In genomic region chr11:73597340-73597955, GRCh38 we compare ENCODE assay signal across 9 cellular contexts. TPM values are rescaled to one million over a fixed set of nuclear protein-coding genes. Genes with fewer than 3 reads are reported as not detected.
A peak's percentile ranks its signal among the peaks of the same experiment; 100 is the strongest.
DNase-seq lines count a peak whose midpoint lies in the region; ATAC-seq, FAIRE-seq and TF ChIP-seq lines count a peak whose summit lies in the region.
"Had no signal": no experiment of that assay in that cellular context is flagged by ENCODE, and none has a peak within 500 bp of the region (broad histone marks: within the 10 kb centered on the region; RNA-seq: fewer than 3 reads in every experiment).

No MANE protein-coding gene starts in this region.

- H3K4me1 ChIP-seq in SK-N-SH (ENCODE audit: control insufficient read depth in 1 of 2, insufficient read depth in 2 of 2, low read depth in 1 of 2, low read length in 1 of 2), result peaks cover 9 to 12% of the 10 kb centered on the region in 2 experiments; a peak in 3 of 4 replicates

- H3K4me3 Mint-ChIP-seq in progenitor cell of endocrine pancreas (ENCODE audit: low read depth), result peak overlapping the region; percentile 86

- H3K4me3 ChIP-seq in SK-N-SH (ENCODE audit: low read depth in 2 of 2, low read length in 1 of 2) (peak overlapping the region; percentile 71 to 76), foreskin fibroblast (ENCODE audit: low read depth in 1 of 2, low read length in 2 of 2) (peak overlapping the region; percentile 54 to 89)

- H3K4me2 ChIP-seq in SK-N-SH, result peak overlapping the region; percentile 87

- peak overlapping the region; percentile 74 for H3K9ac ChIP-seq in SK-N-SH

- TF ChIP-seq CTCF in SK-N-SH (IDR thresholded peaks at IDR 0.05), result no peak
- TF ChIP-seq CTCF in VCaP (conservative IDR thresholded peaks at IDR 0.05), result no peak
- no peak for TF ChIP-seq CTCF in foreskin fibroblast (IDR thresholded peaks at IDR 0.05; ENCODE audit: low read depth, low read length)
- TF ChIP-seq CTCF in progenitor cell of endocrine pancreas (IDR thresholded peaks at IDR 0.05; ENCODE audit: unreplicated experiment), result no peak
- no peak for TF ChIP-seq CTCF in D721Med (IDR thresholded peaks at IDR 0.05; ENCODE audit: insufficient read depth, missing control alignments)
- TF ChIP-seq CTCF in GM10248 (IDR thresholded peaks at IDR 0.05; ENCODE audit: control extremely low read depth, extremely low read depth, low read depth, missing control alignments), result no peak

- H3K27me3 ChIP-seq in SK-N-SH (ENCODE audit: insufficient read depth), result no peaks in the 10 kb centered on the region

- H3K9me2 ChIP-seq in SK-N-SH, result no peaks in the 10 kb centered on the region

- TF ChIP-seq RAD21 in SK-N-SH (IDR thresholded peaks at IDR 0.05; ENCODE audit: low read length), result peak; percentile 9; the same call in 1 of the 2 replicates

- WGBS in SK-N-SH (ENCODE audit: low lambda C conversion rate), result 3% methylated on average over 24 of the region's 27 CpGs

- POLR2A ChIA-PET in SK-N-SH (lab: Yijun Ruan, JAX), result interaction anchor here (1.2 kb wide), 1 partner anchor 58 kb away, joined by 3 read pairs; no protein-coding TSS in a partner anchor
- POLR2A ChIA-PET in GM10248 (lab: Yijun Ruan, JAX), result no interaction called here

- peaks cover 54% of the 10 kb centered on the region for H3K79me2 ChIP-seq in SK-N-SH (ENCODE audit: insufficient read depth)

- ATAC-seq in SK-N-SH treated with all-trans-retinoic acid at 6 μM for 48 hours, result no peak
- no peak for ATAC-seq in GM21723 (IDR thresholded peaks at IDR 0.05; ENCODE audit: unreplicated experiment)

- FAIRE-seq in D721Med (lab: Jason Lieb, UNC), result no peak
- FAIRE-seq: G401.6 had no signal

- no peaks in the 10 kb centered on the region for H4K20me1 ChIP-seq in SK-N-SH (ENCODE audit: insufficient read depth)

- H3K27ac Mint-ChIP-seq in progenitor cell of endocrine pancreas, result peak overlapping the region; percentile 79

- no peaks in the 10 kb centered on the region for H3K9me3 ChIP-seq in SK-N-SH

- no peaks in the 10 kb centered on the region for H3K9me3 Mint-ChIP-seq in progenitor cell of endocrine pancreas (ENCODE audit: low read depth)

- DNase-seq in SK-N-SH (peak; percentile 20), foreskin fibroblast (peak in 1 of 2 donors; percentile 11), progenitor cell of endocrine pancreas (ENCODE audit: low spot score, unreplicated experiment) (no peak), D721Med (ENCODE audit: insufficient read length, low spot score) (no peak), GM10248 (ENCODE audit: extremely low spot score) (no peak)

- CTCF ChIA-PET in SK-N-SH (lab: Yijun Ruan, JAX) (interaction anchor here (0.7 to 3.4 kb wide), 10 partner anchors 13 to 290 kb away, joined by 3 to 19 read pairs (median 3); no protein-coding TSS in a partner anchor), GM10248 (lab: Yijun Ruan, JAX) (interaction anchor here (0.8 kb wide), 1 partner anchor 16 kb away, joined by 3 read pairs; no protein-coding TSS in a partner anchor)

- H3K27ac ChIP-seq in SK-N-SH (ENCODE audit: low read depth in 2 of 2, low read length in 1 of 2) (peak overlapping the region; percentile 70 to 92), VCaP (peak overlapping the region; percentile 90)

- H3K27me3 Mint-ChIP-seq in progenitor cell of endocrine pancreas, result no peaks in the 10 kb centered on the region

- TF ChIP-seq EP300 in SK-N-SH (IDR thresholded peaks at IDR 0.05; ENCODE audit: borderline replicate concordance in 1 of 2, low read depth in 1 of 2, low read length in 1 of 2), result no peak

- peaks cover 8% of the 10 kb centered on the region for H3F3A ChIP-seq in SK-N-SH (replicated peaks; ENCODE audit: insufficient read depth)

- no peaks in the 10 kb centered on the region for H3K36me3 ChIP-seq in SK-N-SH (replicated peaks in 1 of 2; ENCODE audit: control insufficient read depth in 1 of 2, insufficient read depth in 2 of 2, low read length in 1 of 2)

- H3K36me3 Mint-ChIP-seq in progenitor cell of endocrine pancreas (ENCODE audit: insufficient read depth), result no peaks in the 10 kb centered on the region

- H3K4me1 Mint-ChIP-seq in progenitor cell of endocrine pancreas (ENCODE audit: low read depth), result peaks cover 20% of the 10 kb centered on the region

- peak overlapping the region; percentile 87; the same call in 1 of the 2 replicates for H2AFZ ChIP-seq in SK-N-SH (ENCODE audit: low read depth)

TF ChIP-seq in SK-N-SH, 30 proteins besides CTCF, POLR2A, EP300 and RAD21:
- TF ChIP-seq TEAD4 (IDR thresholded peaks at IDR 0.05; ENCODE audit: borderline replicate concordance, insufficient read depth), result no peak
- no peak for TF ChIP-seq IRF3 (IDR thresholded peaks at IDR 0.05; ENCODE audit: low read depth, low read length)
- no peak for TF ChIP-seq RXRA (IDR thresholded peaks at IDR 0.05; ENCODE audit: borderline replicate concordance, low read depth)
- TF ChIP-seq SIN3A (IDR thresholded peaks at IDR 0.05; ENCODE audit: borderline replicate concordance, low read depth, low read length), result no peak
- TF ChIP-seq MAX (IDR thresholded peaks at IDR 0.05; ENCODE audit: low read depth), result no peak
- no peak for TF ChIP-seq SMC3 (IDR thresholded peaks at IDR 0.05; ENCODE audit: low read depth, low read length)
- no peak for TF ChIP-seq NFIC (IDR thresholded peaks at IDR 0.05; ENCODE audit: borderline replicate concordance)
- no peak for TF ChIP-seq FOXM1 (IDR thresholded peaks at IDR 0.05; ENCODE audit: low read depth)
- no peak for TF ChIP-seq JUND (IDR thresholded peaks at IDR 0.05)
- no peak for TF ChIP-seq MEF2A (IDR thresholded peaks at IDR 0.05; ENCODE audit: borderline replicate concordance, low read depth)
- TF ChIP-seq EZH2phosphoT487 (IDR thresholded peaks at IDR 0.05; ENCODE audit: borderline replicate concordance, low read depth), result no peak
- no peak for TF ChIP-seq RCOR1 (IDR thresholded peaks at IDR 0.05; ENCODE audit: low read length)

TF ChIP-seq in SK-N-SH treated with all-trans-retinoic acid at 6 μM for 48 hours, 23 proteins besides CTCF, POLR2A, EP300 and RAD21 (continues in another document):
- no peak for TF ChIP-seq TOX (CRISPR knock-in tag; IDR thresholded peaks at IDR 0.05; ENCODE audit: borderline replicate concordance)
- TF ChIP-seq ZNF70 (CRISPR knock-in tag; IDR thresholded peaks at IDR 0.05), result no peak
- TF ChIP-seq ZNF565 (CRISPR knock-in tag; conservative IDR thresholded peaks at IDR 0.05; ENCODE audit: low read depth), result no peak
- TF ChIP-seq, protein P1, sequence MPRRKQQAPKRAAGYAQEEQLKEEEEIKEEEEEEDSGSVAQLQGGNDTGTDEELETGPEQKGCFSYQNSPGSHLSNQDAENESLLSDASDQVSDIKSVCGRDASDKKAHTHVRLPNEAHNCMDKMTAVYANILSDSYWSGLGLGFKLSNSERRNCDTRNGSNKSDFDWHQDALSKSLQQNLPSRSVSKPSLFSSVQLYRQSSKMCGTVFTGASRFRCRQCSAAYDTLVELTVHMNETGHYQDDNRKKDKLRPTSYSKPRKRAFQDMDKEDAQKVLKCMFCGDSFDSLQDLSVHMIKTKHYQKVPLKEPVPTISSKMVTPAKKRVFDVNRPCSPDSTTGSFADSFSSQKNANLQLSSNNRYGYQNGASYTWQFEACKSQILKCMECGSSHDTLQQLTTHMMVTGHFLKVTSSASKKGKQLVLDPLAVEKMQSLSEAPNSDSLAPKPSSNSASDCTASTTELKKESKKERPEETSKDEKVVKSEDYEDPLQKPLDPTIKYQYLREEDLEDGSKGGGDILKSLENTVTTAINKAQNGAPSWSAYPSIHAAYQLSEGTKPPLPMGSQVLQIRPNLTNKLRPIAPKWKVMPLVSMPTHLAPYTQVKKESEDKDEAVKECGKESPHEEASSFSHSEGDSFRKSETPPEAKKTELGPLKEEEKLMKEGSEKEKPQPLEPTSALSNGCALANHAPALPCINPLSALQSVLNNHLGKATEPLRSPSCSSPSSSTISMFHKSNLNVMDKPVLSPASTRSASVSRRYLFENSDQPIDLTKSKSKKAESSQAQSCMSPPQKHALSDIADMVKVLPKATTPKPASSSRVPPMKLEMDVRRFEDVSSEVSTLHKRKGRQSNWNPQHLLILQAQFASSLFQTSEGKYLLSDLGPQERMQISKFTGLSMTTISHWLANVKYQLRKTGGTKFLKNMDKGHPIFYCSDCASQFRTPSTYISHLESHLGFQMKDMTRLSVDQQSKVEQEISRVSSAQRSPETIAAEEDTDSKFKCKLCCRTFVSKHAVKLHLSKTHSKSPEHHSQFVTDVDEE (CRISPR knock-in tag; IDR thresholded peaks at IDR 0.05), result no peak
- no peak for TF ChIP-seq RARB (CRISPR knock-in tag; IDR thresholded peaks at IDR 0.05)
- no peak for TF ChIP-seq ZFP3 (CRISPR knock-in tag; IDR thresholded peaks at IDR 0.05)
- no peak for TF ChIP-seq BACH2 (CRISPR knock-in tag; IDR thresholded peaks at IDR 0.05; ENCODE audit: borderline replicate concordance)
- no peak for TF ChIP-seq PATZ1 (CRISPR knock-in tag; IDR thresholded peaks at IDR 0.05; ENCODE audit: borderline replicate concordance)
- TF ChIP-seq SNAI2 (CRISPR knock-in tag; IDR thresholded peaks at IDR 0.05), result no peak
- no peak for TF ChIP-seq PPARA (CRISPR knock-in tag; IDR thresholded peaks at IDR 0.05; ENCODE audit: borderline replicate concordance)
- TF ChIP-seq ZC3H10 (CRISPR knock-in tag; IDR thresholded peaks at IDR 0.05), result no peak
- TF ChIP-seq CSDC2 (CRISPR knock-in tag; IDR thresholded peaks at IDR 0.05), result no peak

RNA-seq across cellular contexts. Expression of gene FAM168A, which starts 0.5 kb away (rescaled TPM):
- polyA plus RNA-seq in SK-N-SH (2012; rRNA removed), result 17.8 and 18.2 TPM in 2 replicates
- 9.7 and 12.9 TPM in 2 replicates for polyA plus RNA-seq in SK-N-SH (2012; cell fraction: cytosol; rRNA removed)
- 25.9 and 33.5 TPM in 2 replicates for polyA plus RNA-seq in SK-N-SH (2012; cell fraction: nucleus; rRNA removed)
- 45.2 and 50.8 TPM in 2 replicates for total RNA-seq in progenitor cell of endocrine pancreas

RNA-seq across cellular contexts. Expression of gene PLEKHB1, which starts 48.9 kb away (rescaled TPM):
- polyA plus RNA-seq in SK-N-SH (2012; rRNA removed), result 9.7 and 10.2 TPM in 2 replicates
- 5.1 and 7.2 TPM in 2 replicates for polyA plus RNA-seq in SK-N-SH (2012; cell fraction: cytosol; rRNA removed)
- 11.2 and 14.6 TPM in 2 replicates for polyA plus RNA-seq in SK-N-SH (2012; cell fraction: nucleus; rRNA removed)
- 110 and 117 TPM in 2 replicates for total RNA-seq in progenitor cell of endocrine pancreas
